ENCODE assay signal across 19 cellular contexts in the genomic region with DNA sequence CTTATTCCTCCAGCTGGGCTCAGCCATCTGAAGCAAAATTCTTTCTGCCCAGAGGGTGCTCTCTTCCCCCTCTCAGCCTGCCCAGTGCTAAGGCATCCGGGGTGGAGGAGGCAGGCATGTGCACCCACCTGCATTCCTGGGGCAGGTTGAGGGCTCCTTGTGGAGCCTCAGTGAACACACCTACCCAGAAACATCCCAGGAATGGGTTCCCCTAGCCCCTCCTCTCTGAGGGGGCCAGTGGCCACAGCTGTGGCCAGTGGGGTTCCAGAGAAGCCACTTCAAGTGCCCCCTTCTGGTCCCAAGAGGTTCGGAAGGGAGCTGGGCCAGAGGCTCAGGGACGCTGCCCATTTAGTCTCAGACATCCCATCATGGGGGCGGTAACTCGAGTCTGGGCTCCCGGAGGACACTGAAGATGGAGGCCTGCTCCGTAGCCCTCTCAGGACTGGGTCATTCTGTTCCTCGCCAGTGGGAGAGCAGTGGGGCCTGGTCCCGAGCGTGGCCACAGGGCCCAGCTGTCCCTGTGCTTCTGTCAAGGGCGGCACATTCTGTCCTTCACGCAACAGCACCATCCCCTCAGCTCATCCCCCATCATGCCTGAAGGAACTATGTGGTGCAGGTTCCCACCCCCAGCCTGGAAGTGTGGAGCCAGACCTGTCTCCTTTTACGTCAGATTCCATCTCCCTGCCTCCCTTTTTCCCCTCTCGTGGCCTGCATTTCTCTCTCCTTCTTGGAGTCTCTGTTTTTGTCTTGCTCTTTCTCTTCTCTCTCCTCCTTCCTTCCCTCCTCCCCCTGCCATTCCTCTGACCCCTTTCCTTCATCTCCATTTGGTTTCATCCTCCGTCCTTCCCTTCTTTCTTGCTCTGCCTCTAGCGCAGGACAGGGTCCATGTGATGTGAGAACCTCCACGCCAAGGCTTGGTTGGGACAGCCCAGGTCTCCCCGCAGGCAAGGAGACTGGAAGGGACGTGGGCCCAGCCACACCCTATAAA.
"Had no signal": no experiment of that assay in that cellular context is flagged by ENCODE, and none has a peak within 500 bp of the region (broad histone marks: within the 10 kb centered on the region; RNA-seq: fewer than 3 reads in every experiment).

No MANE protein-coding gene starts in this region.

- H3K4me3 Mint-ChIP-seq: activated CD4-positive, alpha-beta T cell treated with anti-CD3 and anti-CD28 coated beads, Interleukin-2, amount 10 ng/mL, durations not matched to agents 24 days and 14 days; natural killer cell; stimulated activated effector memory CD8-positive, alpha-beta T cell treated with anti-CD3 and anti-CD28 coated beads, Interleukin-12 subunit alpha, Interleukin-12 subunit beta, amount 100 ng/mL, for 72 hours had no signal

- H3K27me3 Mint-ChIP-seq: activated CD4-positive, alpha-beta T cell treated with anti-CD3 and anti-CD28 coated beads, Interleukin-2, amount 10 ng/mL, durations not matched to agents 24 days and 14 days had no signal

- H3K27ac Mint-ChIP-seq: activated CD4-positive, alpha-beta T cell treated with anti-CD3 and anti-CD28 coated beads, Interleukin-2, amount 10 ng/mL, durations not matched to agents 24 days and 14 days; natural killer cell; stimulated activated effector memory CD8-positive, alpha-beta T cell treated with anti-CD3 and anti-CD28 coated beads, Interleukin-12 subunit alpha, Interleukin-12 subunit beta, amount 100 ng/mL, for 72 hours had no signal

- H3K79me2 ChIP-seq: parathyroid adenoma had no signal

- DNase-seq: activated CD4-positive, alpha-beta T cell treated with anti-CD3 and anti-CD28 coated beads, Interleukin-2, amount 10 ng/mL, durations not matched to agents 24 days and 14 days; activated CD8-positive, alpha-beta memory T cell treated with anti-CD3 and anti-CD28 coated beads for 24 hours; activated CD8-positive, alpha-beta memory T cell treated with anti-CD3 and anti-CD28 coated beads, Interleukin-2, amount 50 U/mL, for 48 hours; activated effector memory CD4-positive, alpha-beta T cell treated with Interleukin-2 at 50 U/mL for 16 hours; activated naive CD4-positive, alpha-beta T cell treated with anti-CD3 and anti-CD28 coated beads, Interleukin-2, amount 50 U/mL, for 16 hours; activated T-cell treated with anti-CD3 and anti-CD28 coated beads, Interleukin-2, amount 50 U/mL, for 48 hours; cortex of kidney; esophagus squamous epithelium; islet precursor cell; left colon; natural killer cell; stimulated activated CD4-positive, alpha-beta T cell treated with anti-CD3 and anti-CD28 coated beads, Interleukin-4, amount 100 ng/mL, for 24 hours; stomach; T1000 had no signal

- FAIRE-seq: endothelial cell of umbilical vein had no signal

- ATAC-seq: left colon; natural killer cell; stimulated activated effector memory CD8-positive, alpha-beta T cell treated with anti-CD3 and anti-CD28 coated beads, Interleukin-12 subunit alpha, Interleukin-12 subunit beta, amount 100 ng/mL, for 72 hours had no signal

- H3K4me1 ChIP-seq: ascending aorta, breast epithelium, stomach had no signal

- H3K4me3 ChIP-seq: ascending aorta, breast epithelium, esophagus squamous epithelium, stomach had no signal

- H3K9me3 Mint-ChIP-seq: activated CD4-positive, alpha-beta T cell treated with anti-CD3 and anti-CD28 coated beads, Interleukin-2, amount 10 ng/mL, durations not matched to agents 24 days and 14 days; natural killer cell; stimulated activated effector memory CD8-positive, alpha-beta T cell treated with anti-CD3 and anti-CD28 coated beads, Interleukin-12 subunit alpha, Interleukin-12 subunit beta, amount 100 ng/mL, for 72 hours had no signal

- H2AFZ ChIP-seq: parathyroid adenoma had no signal

- H3K27ac ChIP-seq: ascending aorta, esophagus squamous epithelium, parathyroid adenoma, stomach had no signal

- H3K9ac ChIP-seq: parathyroid adenoma had no signal

- H3K4me1 Mint-ChIP-seq: activated CD4-positive, alpha-beta T cell treated with anti-CD3 and anti-CD28 coated beads, Interleukin-2, amount 10 ng/mL, durations not matched to agents 24 days and 14 days; natural killer cell; stimulated activated effector memory CD8-positive, alpha-beta T cell treated with anti-CD3 and anti-CD28 coated beads, Interleukin-12 subunit alpha, Interleukin-12 subunit beta, amount 100 ng/mL, for 72 hours had no signal

- H3K36me3 ChIP-seq: breast epithelium had no signal

- H3K9me3 ChIP-seq: ascending aorta, breast epithelium, esophagus squamous epithelium, stomach had no signal

- H3K36me3 Mint-ChIP-seq: natural killer cell; stimulated activated effector memory CD8-positive, alpha-beta T cell treated with anti-CD3 and anti-CD28 coated beads, Interleukin-12 subunit alpha, Interleukin-12 subunit beta, amount 100 ng/mL, for 72 hours had no signal

- H3K27me3 ChIP-seq: ascending aorta, breast epithelium, esophagus squamous epithelium, stomach had no signal
